Comparison of ENCODE assay signal across 9 cellular contexts in genomic region chr10:124727389-124727960, GRCh38. TPM values are rescaled to one million over a fixed set of nuclear protein-coding genes. Genes with fewer than 3 reads are reported as not detected.
A peak's percentile ranks its signal among the peaks of the same experiment; 100 is the strongest.
DNase-seq lines count a peak whose midpoint lies in the region; ATAC-seq, FAIRE-seq and TF ChIP-seq lines count a peak whose summit lies in the region.
"Had no signal": no experiment of that assay in that cellular context is flagged by ENCODE, and none has a peak within 500 bp of the region (broad histone marks: within the 10 kb centered on the region; RNA-seq: fewer than 3 reads in every experiment).

No MANE protein-coding gene starts in this region.

- H3K36me3 Mint-ChIP-seq in activated CD8-positive, alpha-beta T cell treated with anti-CD3 and anti-CD28 coated beads, Interleukin-2, amount 10 ng/mL, durations not matched to agents 7 days and 5 days (ENCODE audit: low read depth), result peaks cover 13% of the 10 kb centered on the region

- H3K27me3 ChIP-seq in small intestine (ENCODE audit: control insufficient read depth in 2 of 2, insufficient read depth in 2 of 2, low read length in 2 of 2), result no peaks in the 10 kb centered on the region

- intact Hi-C loops in left colon (cut with DNase I, micrococcal nuclease), result no loop called here

- 24 to 56% (median 41%) methylated on average over 6 of the region's 6 CpGs for WGBS in small intestine, 3 donors

- no peak for DNase-seq in GM12891 (ENCODE audit: insufficient read length, low spot score)
- DNase-seq in activated CD8-positive, alpha-beta T cell treated with anti-CD3 and anti-CD28 coated beads, Interleukin-2, amount 10 ng/mL, durations not matched to agents 7 days and 5 days, result no peak
- DNase-seq in left colon, result peak; percentile 32 to 63
- peak; percentile 84 for DNase-seq in small intestine
- DNase-seq in C1 segment of cervical spinal cord (lab: John Stamatoyannopoulos, UW), result no peak
- DNase-seq: NCI-H2107, PC-3 had no signal

- CTCF ChIA-PET in activated CD8-positive, alpha-beta T cell treated with anti-CD3 and anti-CD28 coated beads, Interleukin-2, amount 10 ng/mL, durations not matched to agents 7 days and 5 days (lab: Charles Lee), result interaction anchor here (1.1 to 9.0 kb wide), 3 partner anchors 9 to 14 kb away, joined by 4 to 92 read pairs (median 81); no protein-coding TSS in a partner anchor

- POLR2A ChIA-PET in activated CD8-positive, alpha-beta T cell treated with anti-CD3 and anti-CD28 coated beads, Interleukin-2, amount 10 ng/mL, durations not matched to agents 7 days and 5 days (lab: Charles Lee), result interaction anchor here (1.5 kb wide), 1 partner anchor 23 kb away, joined by 3 read pairs; no protein-coding TSS in a partner anchor

- no peak for ATAC-seq in activated CD8-positive, alpha-beta T cell treated with anti-CD3 and anti-CD28 coated beads, Interleukin-2, amount 10 ng/mL, durations not matched to agents 7 days and 5 days
- ATAC-seq in left colon (peak; percentile 76), GM19035 (IDR thresholded peaks at IDR 0.05; ENCODE audit: unreplicated experiment) (no peak), GM21390 (IDR thresholded peaks at IDR 0.05; ENCODE audit: unreplicated experiment) (no peak)
- ATAC-seq: PC-3 had no signal

- no peak overlapping the region for H3K4me3 ChIP-seq in small intestine (ENCODE audit: low read depth in 1 of 2, low read length in 2 of 2)

- H3K27ac Mint-ChIP-seq in activated CD8-positive, alpha-beta T cell treated with anti-CD3 and anti-CD28 coated beads, Interleukin-2, amount 10 ng/mL, durations not matched to agents 7 days and 5 days, result peak overlapping the region; percentile 18

- H3K27me3 Mint-ChIP-seq in activated CD8-positive, alpha-beta T cell treated with anti-CD3 and anti-CD28 coated beads, Interleukin-2, amount 10 ng/mL, durations not matched to agents 7 days and 5 days (ENCODE audit: low read depth), result no peaks in the 10 kb centered on the region

- FAIRE-seq in GM12891 (lab: Jason Lieb, UNC) (peak; percentile 51), small intestine (lab: Jason Lieb, UNC) (no peak)

- TF ChIP-seq POLR2A in GM12891 (IDR thresholded peaks at IDR 0.05; ENCODE audit: low read depth, low read length), result no peak

- peaks cover 32 to 48% of the 10 kb centered on the region in 2 donors for H3K4me1 ChIP-seq in small intestine (ENCODE audit: control insufficient read depth in 2 of 2, insufficient read depth in 1 of 2, low read depth in 1 of 2, low read length in 1 of 2)

- no peaks in the 10 kb centered on the region for H3K9me3 Mint-ChIP-seq in activated CD8-positive, alpha-beta T cell treated with anti-CD3 and anti-CD28 coated beads, Interleukin-2, amount 10 ng/mL, durations not matched to agents 7 days and 5 days (ENCODE audit: insufficient read depth)

- H3K9me3 ChIP-seq in small intestine (ENCODE audit: control insufficient read depth, low read depth), result no peaks in the 10 kb centered on the region

- H3K36me3 ChIP-seq in small intestine (ENCODE audit: control insufficient read depth in 2 of 2, insufficient read depth in 2 of 2, low read length in 2 of 2), result no peaks in the 10 kb centered on the region

- H3K4me3 Mint-ChIP-seq in activated CD8-positive, alpha-beta T cell treated with anti-CD3 and anti-CD28 coated beads, Interleukin-2, amount 10 ng/mL, durations not matched to agents 7 days and 5 days, result no peak overlapping the region

- peak overlapping the region; percentile 49 to 90 for H3K27ac ChIP-seq in small intestine (ENCODE audit: low read depth in 1 of 2, low read length in 1 of 2)

- peaks cover 72% of the 10 kb centered on the region for H3K4me1 Mint-ChIP-seq in activated CD8-positive, alpha-beta T cell treated with anti-CD3 and anti-CD28 coated beads, Interleukin-2, amount 10 ng/mL, durations not matched to agents 7 days and 5 days (ENCODE audit: low read depth)

TF ChIP-seq in GM12891, 5 proteins besides CTCF, POLR2A, EP300 and RAD21:
- TF ChIP-seq TAF1 (IDR thresholded peaks at IDR 0.05; ENCODE audit: low read depth, low read length), result no peak
- TF ChIP-seq POU2F2 (IDR thresholded peaks at IDR 0.05; ENCODE audit: low read depth, low read length), result no peak
- no peak for TF ChIP-seq PAX5 (IDR thresholded peaks at IDR 0.05; ENCODE audit: insufficient read depth, low read length, severe bottlenecking)
- no peak for TF ChIP-seq SPI1 (IDR thresholded peaks at IDR 0.05; ENCODE audit: low read depth, low read length)
- no peak for TF ChIP-seq POLR2AphosphoS5 (IDR thresholded peaks at IDR 0.05; ENCODE audit: low read depth, low read length)

RNA-seq across cellular contexts. Expression of gene FAM53B, which starts 16.7 kb away (rescaled TPM):
- polyA plus RNA-seq in GM12891 (2012; ENCODE audit: low read depth, missing spikeins), result 8.0 TPM
- 10 to 100 TPM; 19.9 to 21.8 TPM for total RNA-seq in activated CD8-positive, alpha-beta T cell treated with anti-CD3 and anti-CD28 coated beads, Interleukin-2, amount 10 ng/mL, durations not matched to agents 7 days and 5 days
- 10 to 100 TPM; 31.6 to 48.0 TPM for total RNA-seq in left colon
- 10 to 100 TPM; 15.1 to 30.2 (median 18.8) TPM for polyA plus RNA-seq in small intestine

Comparison
In these comparisons a context has a peak if more than half of its experiments do, and no peak if none do; other contexts are left out.
1. DNase-seq: peak in left colon (2 of 2) and small intestine (single experiment); none in GM12891 (single experiment), activated CD8-positive, alpha-beta T cell treated with anti-CD3 and anti-CD28 coated beads, Interleukin-2, amount 10 ng/mL, durations not matched to agents 7 days and 5 days (single experiment) and C1 segment of cervical spinal cord (0 of 14).